ENCODE assay signal across 8 cellular contexts in genomic region chr19:4338441-4339350, GRCh38. TPM values are rescaled to one million over a fixed set of nuclear protein-coding genes. Genes with fewer than 3 reads are reported as not detected.
DNase-seq lines count a peak whose midpoint lies in the region; ATAC-seq, FAIRE-seq and TF ChIP-seq lines count a peak whose summit lies in the region.

Gene STAP2, minus strand, starts transcription at chr19:4338827. Its CDS starts 74 bp downstream, at chr19:4338753.

- no peaks in the 10 kb centered on the region for H3K36me3 Mint-ChIP-seq in T-cell

- H3K4me2 ChIP-seq in H1 (ENCODE audit: insufficient read depth in 1 of 2, low read depth in 2 of 2, low read length in 2 of 2): peak within 1 kb of the TSS; percentile 73 to 74

- H4K8ac ChIP-seq in H1 (ENCODE audit: extremely low read depth, insufficient read depth, low read length): no peak within 1 kb of the TSS; the same call in 1 of the 2 replicates

- H3K4me3 Mint-ChIP-seq in T-cell: peak within 1 kb of the TSS; percentile 82 to 86 (median 84)

- POLR2A ChIA-PET in T-cell (lab: Charles Lee) (interaction anchor here in 1 of 2 donors (0.6 kb wide), 1 partner anchor 285 kb away, joined by 3 read pairs; no protein-coding TSS in a partner anchor), H1 (lab: Charles Lee; ENCODE audit: partially characterized antibody) (interaction anchor here (0.6 to 2.2 kb wide), 11 partner anchors 9 to 307 kb away, joined by 3 to 9 read pairs (median 3); partner anchors contain the start of gene SH3GL1)

- peak within 1 kb of the TSS; percentile 90; the same call in 1 of the 2 replicates for H2BK15ac ChIP-seq in H1 (ENCODE audit: low read length)

- H2AK5ac ChIP-seq in H1 (ENCODE audit: low read depth, low read length): no peak within 1 kb of the TSS

- H4K91ac ChIP-seq in H1 (replicated peaks; ENCODE audit: insufficient read length, low read length): no peak within 1 kb of the TSS

- H2BK20ac ChIP-seq in H1 (ENCODE audit: low read length): 0 out of 2 replicates have a peak within 1 kb of the TSS, but pooled peaks have one; percentile 7

- TF ChIP-seq EP300 in H1 (IDR thresholded peaks at IDR 0.05; ENCODE audit: borderline replicate concordance in 1 of 2, low read depth in 2 of 2, low read length in 2 of 2): no peak

- H4K5ac ChIP-seq in H1 (ENCODE audit: insufficient read length, low read depth, low read length): no peak within 1 kb of the TSS

- peak; percentile 53 for DNase-seq in GM13976 (ENCODE audit: low spot score)
- DNase-seq in T-cell: peak in 10 of 34 experiments; percentile 6 to 32 (median 21)
- DNase-seq in H1 (ENCODE audit: low read depth in 1 of 2, low spot score in 2 of 2): peak in 1 of 2 experiments; percentile 66
- no peak for DNase-seq in SK-N-DZ (ENCODE audit: low spot score)
- DNase-seq in NCI-H82 (lab: John Stamatoyannopoulos, UW): no peak

- peaks cover 23 to 34% (median 30%) of the 10 kb centered on the region in 3 donors for H3K4me1 Mint-ChIP-seq in T-cell

- no peaks in the 10 kb centered on the region for H3K9me3 ChIP-seq in H1 (ENCODE audit: insufficient read depth in 2 of 2, low read depth in 1 of 2, low read length in 1 of 2)
- no peaks in the 10 kb centered on the region for H3K9me3 ChIP-seq in mucosa of stomach (ENCODE audit: control insufficient read depth, low read length)

- H3K4ac ChIP-seq in H1 (replicated peaks; ENCODE audit: insufficient read length, low read depth, low read length): no peak within 1 kb of the TSS

- H3K23me2 ChIP-seq in H1 (ENCODE audit: low read depth, low read length): peaks cover 30% of the 10 kb centered on the region

- H3K56ac ChIP-seq in H1 (replicated peaks; ENCODE audit: insufficient read length, low read depth, low read length): no peak within 1 kb of the TSS

- no peak for FAIRE-seq in H1 (lab: Jason Lieb, UNC)

- no peaks in the 10 kb centered on the region for H3K27me3 ChIP-seq in H1 (replicated peaks in 1 of 4; ENCODE audit: control insufficient read depth in 3 of 4, extremely low read depth in 1 of 4, insufficient read depth in 3 of 4, low read length in 3 of 4)
- H3K27me3 ChIP-seq in mucosa of stomach (ENCODE audit: control insufficient read depth, insufficient read depth, low read length): no peaks in the 10 kb centered on the region

- no peaks in the 10 kb centered on the region for H3K27me3 Mint-ChIP-seq in T-cell

- peaks cover 0 to 3% (median 0%) of the 10 kb centered on the region in 4 experiments; a peak in 2 of 8 replicates for H3K36me3 ChIP-seq in H1 (ENCODE audit: control insufficient read depth in 2 of 4, insufficient read depth in 4 of 4, low read length in 3 of 4)
- H3K36me3 ChIP-seq in mucosa of stomach (ENCODE audit: control insufficient read depth, insufficient read depth, low read length): no peaks in the 10 kb centered on the region

- H3K9me3 Mint-ChIP-seq in T-cell: peaks cover 0 to 6% (median 0%) of the 10 kb centered on the region in 3 donors

- TF ChIP-seq POLR2A in H1 (IDR thresholded peaks at IDR 0.05; ENCODE audit: control extremely low read depth in 1 of 2, low read depth in 2 of 2, low read length in 2 of 2): peak in 1 of 2 experiments; percentile 55; a peak in 1 of 3 replicates

- no peaks in the 10 kb centered on the region for H3K79me1 ChIP-seq in H1 (ENCODE audit: low read depth, low read length)

- no peak within 1 kb of the TSS; the same call in 1 of the 2 replicates for H2BK5ac ChIP-seq in H1 (ENCODE audit: low read depth, low read length)

- peak within 1 kb of the TSS; percentile 62 for H3K18ac ChIP-seq in H1 (ENCODE audit: extremely low read depth, low read length)

- TF ChIP-seq RAD21 in H1 (IDR thresholded peaks at IDR 0.05 in 1 of 2, conservative IDR thresholded peaks at IDR 0.05 in 1 of 2; ENCODE audit: low read depth in 2 of 2, low read length in 2 of 2): no peak

- CTCF ChIA-PET in T-cell (lab: Charles Lee) (interaction anchor here in 1 of 2 donors (0.7 to 1.4 kb wide), 2 partner anchors 14 to 38 kb away, joined by 3 read pairs; no protein-coding TSS in a partner anchor), H1 (lab: Charles Lee; ENCODE audit: partially characterized antibody) (interaction anchor here (0.6 to 20.4 kb wide), 8 partner anchors 14 to 462 kb away, joined by 3 to 311 read pairs (median 3); partner anchors contain the start of gene SHD)

- H2BK12ac ChIP-seq in H1 (ENCODE audit: low read depth, low read length): peak within 1 kb of the TSS; percentile 77; the same call in 1 of the 2 replicates

- no peak within 1 kb of the TSS for H3K14ac ChIP-seq in H1 (ENCODE audit: insufficient read length)

- in situ Hi-C loops in GM13976 (cut with MboI; ENCODE audit: low sequenced_read_pairs, unreplicated experiment): no loop called here

- H2AFZ ChIP-seq in H1 (ENCODE audit: low read length): no peak within 1 kb of the TSS

- WGBS in H1 (ENCODE audit: extremely low coverage in 1 of 2, insufficient coverage in 1 of 2, insufficient read length in 1 of 2, insufficient replicate concordance in 2 of 2, low coverage in 1 of 2, low lambda C conversion rate in 2 of 2, missing lambda C conversion rate in 1 of 2), 2 experiments: 60% methylated on average over 21 of the region's 27 CpGs; no CpG with 5 or more reads in 1 of the 2 experiments

- H3K9ac ChIP-seq in H1 (replicated peaks in 1 of 4; ENCODE audit: extremely low read depth in 1 of 4, low read depth in 3 of 4, low read length in 3 of 4): peak within 1 kb of the TSS in 3 of 4 experiments; percentile 17 to 68 (median 25); a peak in 5 of 7 replicates
- peak within 1 kb of the TSS; percentile 84 for H3K9ac ChIP-seq in mucosa of stomach (ENCODE audit: low read length)

- no peak for ATAC-seq in T-cell (replicated peaks in 1 of 4)
- ATAC-seq in HG03432 (IDR thresholded peaks at IDR 0.05; ENCODE audit: unreplicated experiment): no peak
- no peak for ATAC-seq in HG03354 (IDR thresholded peaks at IDR 0.05; ENCODE audit: poor library complexity, severe bottlenecking, unreplicated experiment)

- H2BK120ac ChIP-seq in H1 (replicated peaks; ENCODE audit: low read depth, low read length): no peak within 1 kb of the TSS

- no peaks in the 10 kb centered on the region for H3K79me2 ChIP-seq in H1 (ENCODE audit: control insufficient read depth in 1 of 2, insufficient read depth in 2 of 2, low read length in 2 of 2)

- peak within 1 kb of the TSS; percentile 20 to 52 (median 30); a peak in 6 of 8 replicates for H3K4me3 ChIP-seq in H1 (ENCODE audit: extremely low read depth in 1 of 4, insufficient read depth in 2 of 4, low read depth in 3 of 4, low read length in 4 of 4)
- H3K4me3 ChIP-seq in mucosa of stomach (ENCODE audit: low read length): peak within 1 kb of the TSS; percentile 86

- TF ChIP-seq CTCF in GM13976 (IDR thresholded peaks at IDR 0.05; ENCODE audit: borderline replicate concordance, control extremely low read depth, extremely low read depth, insufficient read depth, missing control alignments): no peak
- no peak for TF ChIP-seq CTCF in H1 (IDR thresholded peaks at IDR 0.05; ENCODE audit: control extremely low read depth in 1 of 3, insufficient read depth in 1 of 3, low read depth in 1 of 3, low read length in 3 of 3)

- no peak within 1 kb of the TSS for H3K27ac ChIP-seq in H1 (ENCODE audit: low read depth, low read length)

- peaks cover 0 to 10% of the 10 kb centered on the region in 2 experiments for H4K20me1 ChIP-seq in H1 (replicated peaks in 1 of 2; ENCODE audit: control insufficient read depth in 1 of 2, insufficient read depth in 2 of 2, low read length in 2 of 2)

- H3K23ac ChIP-seq in H1 (ENCODE audit: insufficient read length): no peak within 1 kb of the TSS

- H3K27ac Mint-ChIP-seq in T-cell: peak within 1 kb of the TSS; percentile 89 to 91

- H3K4me1 ChIP-seq in H1 (replicated peaks in 1 of 4; ENCODE audit: control insufficient read depth in 3 of 4, insufficient read depth in 4 of 4, low read length in 3 of 4) (peaks cover 0 to 12% (median 5%) of the 10 kb centered on the region in 4 experiments; a peak in 4 of 7 replicates), mucosa of stomach (ENCODE audit: control insufficient read depth, insufficient read depth, low read length) (peaks cover 15% of the 10 kb centered on the region)

TF ChIP-seq in H1, 55 proteins besides CTCF, POLR2A, EP300 and RAD21:
- TF ChIP-seq SIRT6 (IDR thresholded peaks at IDR 0.05; ENCODE audit: low read length): no peak
- peak; percentile 52 for TF ChIP-seq SP1 (IDR thresholded peaks at IDR 0.05; ENCODE audit: low read depth, low read length)
- TF ChIP-seq TAF1 (IDR thresholded peaks at IDR 0.05; ENCODE audit: low read depth, low read length): 0 out of 2 replicates have a peak, but pooled peaks have one; percentile 10
- TF ChIP-seq SIN3A (conservative IDR thresholded peaks at IDR 0.05 in 1 of 2, IDR thresholded peaks at IDR 0.05 in 1 of 2; ENCODE audit: low read depth in 1 of 2, low read length in 2 of 2): 0 out of 4 replicates have a peak, but pooled peaks of 1 of the 2 experiments have one; percentile 8
TF ChIP-seq in H1: peak in this region for 3.

RNA-seq across cellular contexts. Expression of gene STAP2, which starts in this region (rescaled TPM):
- 1 to 10 TPM; 2.3 to 3.7 (median 2.9) TPM for total RNA-seq in T-cell
- 15.3 and 18.1 TPM in 2 replicates for total RNA-seq in H1 (2021; fragmentation: NEBNext Ultra II Directional; extraction: Animal tissue kit (Norgen Biotek cat#: 25700))
- 33.6 and 37.3 TPM in 2 replicates for polyA plus RNA-seq in H1 (2011; rRNA removed)
- 39.4 TPM for polyA plus RNA-seq in H1 (2011; cell fraction: cytosol; rRNA removed)
- 33.5 TPM for polyA plus RNA-seq in H1 (2011; cell fraction: nucleus; rRNA removed)
- polyA plus RNA-seq in H1 (2012, experiment 1 of 2): 21.5 to 32.2 TPM (median 25.1 TPM) in 4 replicates
- polyA plus RNA-seq in H1 (2012, experiment 2 of 2): 30.2 TPM
- 18.5 TPM for polyA plus RNA-seq in H1 (2013, experiment 1 of 2)
- 19.0 TPM for polyA plus RNA-seq in H1 (2013, experiment 2 of 2)
- polyA minus RNA-seq in H1 (2011; rRNA and poly(A)+ RNA removed): 11.4 and 11.9 TPM in 2 replicates
- 12.0 TPM for polyA minus RNA-seq in H1 (2011; cell fraction: cytosol; rRNA and poly(A)+ RNA removed)
- 8.0 TPM for polyA minus RNA-seq in H1 (2011; cell fraction: nucleus; rRNA and poly(A)+ RNA removed)
- 3.9 and 6.6 TPM in 2 replicates for polyA plus RNA-seq in SK-N-DZ (2014; cell fraction: cytosol; rRNA removed)
- polyA plus RNA-seq in SK-N-DZ (2014; cell fraction: nucleus; rRNA removed): 3.0 and 7.3 TPM in 2 replicates
